In the genomic region with DNA sequence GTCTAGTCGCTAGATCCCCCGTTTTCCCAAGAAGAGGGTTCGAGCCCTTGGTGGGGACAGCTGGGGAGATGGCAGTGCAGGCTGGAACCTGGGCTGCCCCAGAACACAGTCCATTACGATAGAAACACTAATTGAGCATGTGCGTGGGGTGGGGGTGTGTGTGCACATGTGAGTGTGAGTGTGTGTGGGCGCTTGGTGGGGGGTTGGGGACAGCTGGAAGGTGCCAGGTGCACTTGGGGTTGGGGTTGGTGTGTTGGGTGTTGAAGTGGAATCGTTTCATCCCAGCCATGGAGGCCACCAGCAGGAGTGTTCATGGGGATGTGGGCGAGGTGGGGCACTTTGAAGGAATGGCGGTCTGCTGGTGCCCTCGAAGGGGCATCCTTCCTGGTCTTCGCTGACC, we compare ENCODE assay signal across 31 cellular contexts. TPM values are rescaled to one million over a fixed set of nuclear protein-coding genes. Genes with fewer than 3 reads are reported as not detected.
"Had no signal": no experiment of that assay in that cellular context is flagged by ENCODE, and none has a peak within 500 bp of the region (broad histone marks: within the 10 kb centered on the region; RNA-seq: fewer than 3 reads in every experiment).

No MANE protein-coding gene starts in this region.

- H3K36me3 Mint-ChIP-seq: natural killer cell treated with Interleukin-12 subunit alpha and Interleukin-12 subunit beta and Interleukin-15 and Interleukin-18, amount 100 ng/mL, for 72 hours had no signal

- H3K9me3 ChIP-seq: colonic mucosa, esophagus muscularis mucosa, gastroesophageal sphincter, heart right ventricle, mucosa of descending colon, pancreas, right lobe of liver, thyroid gland had no signal

- H3K27ac Mint-ChIP-seq: dendritic cell treated with granulocyte-macrophage colony-stimulating factor and Interleukin-4, amounts not matched to agents 40 ng/mL and 50 ng/mL, for 4 days; endodermal cell; immature natural killer cell; mesothelial cell of epicardium; naive B cell; natural killer cell treated with Interleukin-12 subunit alpha and Interleukin-12 subunit beta and Interleukin-15 and Interleukin-18, amount 100 ng/mL, for 72 hours; type B pancreatic cell had no signal

- H3K27me3 Mint-ChIP-seq: central memory CD8-positive, alpha-beta T cell; naive B cell; type B pancreatic cell had no signal

- FAIRE-seq: endothelial cell of umbilical vein, pancreas, small intestine had no signal

- H3K27me3 ChIP-seq: esophagus muscularis mucosa, pancreas, right lobe of liver, thyroid gland had no signal

- H3K4me3 ChIP-seq: colonic mucosa, esophagus muscularis mucosa, gastroesophageal sphincter, heart right ventricle, lung, mucosa of descending colon, pancreas, right lobe of liver, stomach, thyroid gland had no signal

- H3K4me1 ChIP-seq: colonic mucosa, foreskin keratinocyte, pancreas had no signal

- H3K9me3 Mint-ChIP-seq: central memory CD8-positive, alpha-beta T cell; dendritic cell treated with granulocyte-macrophage colony-stimulating factor and Interleukin-4, amounts not matched to agents 40 ng/mL and 50 ng/mL, for 4 days; endodermal cell; immature natural killer cell; mesothelial cell of epicardium; natural killer cell treated with Interleukin-12 subunit alpha and Interleukin-12 subunit beta and Interleukin-15 and Interleukin-18, amount 100 ng/mL, for 72 hours; type B pancreatic cell had no signal

- H3K27ac ChIP-seq: colonic mucosa, esophagus muscularis mucosa, foreskin keratinocyte, gastroesophageal sphincter, heart right ventricle, pancreas, right lobe of liver, stomach, thyroid gland had no signal

- H3K4me1 Mint-ChIP-seq: endodermal cell, mesothelial cell of epicardium had no signal

- H3K4me3 Mint-ChIP-seq: central memory CD8-positive, alpha-beta T cell; dendritic cell treated with granulocyte-macrophage colony-stimulating factor and Interleukin-4, amounts not matched to agents 40 ng/mL and 50 ng/mL, for 4 days; endodermal cell; immature natural killer cell; mesothelial cell of epicardium; naive B cell; natural killer cell treated with Interleukin-12 subunit alpha and Interleukin-12 subunit beta and Interleukin-15 and Interleukin-18, amount 100 ng/mL, for 72 hours; type B pancreatic cell had no signal

- ATAC-seq: gastroesophageal sphincter had no signal

- DNase-seq: effector CD8-positive, alpha-beta T cell; foreskin keratinocyte; glutamatergic neuron; heart right ventricle; hypothalamus; immature natural killer cell; islet precursor cell; mesenchymal stem cell; naive B cell; occipital lobe; stimulated activated CD4-positive, alpha-beta T cell treated with anti-CD3 and anti-CD28 coated beads, Interleukin-15, amount 100 ng/mL, for 24 hours; stimulated activated CD4-positive, alpha-beta T cell treated with anti-CD3 and anti-CD28 coated beads, Interleukin-2, amount 100 ng/mL, for 48 hours; stimulated activated naive CD4-positive, alpha-beta T cell treated with Interleukin-2 at 50 U/mL for 16 hours; thyroid gland had no signal

RNA-seq across cellular contexts. Expression of a gene that starts 18.1 kb away (rescaled TPM):
- total RNA-seq: liver; natural killer cell treated with Interleukin-12 subunit alpha and Interleukin-12 subunit beta and Interleukin-15 and Interleukin-18, amount 100 ng/mL, for 72 hours had no signal
- polyA plus RNA-seq: immature natural killer cell had no signal
